ENCODE assay signal across 8 cellular contexts in the genomic region with DNA sequence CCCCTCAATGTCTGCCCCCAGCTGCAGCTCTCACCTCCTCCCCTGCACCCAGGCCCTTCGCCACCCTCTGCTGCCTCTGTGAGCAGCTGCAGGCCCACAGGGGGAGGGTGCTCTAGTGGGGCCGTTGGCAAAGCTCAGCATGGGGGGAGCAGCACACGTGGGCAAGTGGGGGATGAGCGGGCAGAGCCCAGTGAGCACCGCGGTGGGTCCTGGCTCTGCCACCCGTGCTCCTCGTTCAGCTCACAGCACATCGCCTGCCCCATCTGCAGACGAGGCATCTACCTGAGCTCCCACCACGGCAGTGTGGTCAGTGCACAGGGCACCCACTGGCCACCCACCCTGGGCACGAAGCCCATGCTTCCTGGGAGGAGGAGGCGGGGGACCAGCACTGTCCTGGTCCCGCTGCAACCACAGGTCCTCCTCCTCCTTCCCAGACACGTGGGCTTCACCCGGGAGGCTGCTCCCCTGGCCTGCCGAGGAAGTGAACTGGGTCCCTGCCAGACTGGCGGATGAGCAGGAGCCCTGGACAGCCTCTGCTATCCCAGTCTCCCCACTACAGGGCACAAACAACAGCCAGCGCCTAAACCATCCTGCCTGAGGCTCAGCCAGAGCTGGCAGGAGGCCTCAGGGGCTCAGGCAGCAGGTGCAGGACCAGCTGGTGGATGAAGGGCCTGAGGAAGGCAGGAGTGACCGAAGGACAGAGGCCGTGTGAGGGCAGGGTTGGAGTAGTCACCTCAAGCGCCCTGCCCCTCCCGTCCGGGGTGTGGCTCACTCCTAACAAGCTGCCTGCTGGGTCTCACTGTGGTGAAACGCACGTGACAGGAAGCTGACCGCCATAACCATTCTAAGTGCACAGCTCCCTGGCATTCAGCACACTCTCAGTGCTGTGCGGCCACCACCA.
DNase-seq lines count a peak whose midpoint lies in the region; ATAC-seq, FAIRE-seq and TF ChIP-seq lines count a peak whose summit lies in the region.

No MANE protein-coding gene starts in this region.

- no peak overlapping the region for H3K4me2 ChIP-seq in mesenchymal stem cell (ENCODE audit: low read length, poor library complexity, severe bottlenecking)

- no peak for TF ChIP-seq CTCF in activated CD8-positive, alpha-beta T cell treated with anti-CD3 and anti-CD28 coated beads for 36 hours (IDR thresholded peaks at IDR 0.05)

- no peak overlapping the region for H4K8ac ChIP-seq in mesenchymal stem cell (ENCODE audit: low read length)

- H3K9me3 Mint-ChIP-seq in activated CD8-positive, alpha-beta T cell treated with anti-CD3 and anti-CD28 coated beads for 36 hours = no peaks in the 10 kb centered on the region

- H3K18ac ChIP-seq in mesenchymal stem cell (ENCODE audit: low read depth in 1 of 2, low read length in 2 of 2) = no peak overlapping the region

- POLR2A ChIA-PET in activated CD8-positive, alpha-beta T cell treated with anti-CD3 and anti-CD28 coated beads for 36 hours (lab: Charles Lee) = interaction anchor here (2.0 kb wide), 1 partner anchor 10 kb away, joined by 5 read pairs; no protein-coding TSS in a partner anchor

- CTCF ChIA-PET in activated CD8-positive, alpha-beta T cell treated with anti-CD3 and anti-CD28 coated beads for 36 hours (lab: Charles Lee) = no interaction called here

- H2AK5ac ChIP-seq in mesenchymal stem cell (ENCODE audit: low read length, severe bottlenecking) = no peak overlapping the region

- no peaks in the 10 kb centered on the region for H3K27me3 ChIP-seq in mesenchymal stem cell (ENCODE audit: control insufficient read depth in 1 of 2, insufficient read depth in 1 of 2, low read length in 2 of 2)

- peak; percentile 51 for DNase-seq in DMS79 treated with DMSO at 0.1 percent for 48 hours (lab: John Stamatoyannopoulos, UW)
- DNase-seq in NCI-H1092 (lab: John Stamatoyannopoulos, UW) = peak; percentile 62
- peak; percentile 38 for DNase-seq in activated CD8-positive, alpha-beta T cell treated with anti-CD3 and anti-CD28 coated beads for 36 hours
- no peak for DNase-seq in mesenchymal stem cell
- DNase-seq in NCI-H1930 (lab: John Stamatoyannopoulos, UW) = no peak
- no peak for DNase-seq in frontal cortex (ENCODE audit: low spot score in 2 of 2)

- peak overlapping the region in 1 of 2 experiments; percentile 36 for H3K23ac ChIP-seq in mesenchymal stem cell (ENCODE audit: low read length in 2 of 2)

- H3K27ac ChIP-seq in mesenchymal stem cell (ENCODE audit: low read length, poor library complexity, severe bottlenecking) = no peak overlapping the region

- H2BK5ac ChIP-seq in mesenchymal stem cell (ENCODE audit: low read depth, low read length, poor library complexity, severe bottlenecking) = no peak overlapping the region

- no peak overlapping the region for H2BK12ac ChIP-seq in mesenchymal stem cell (ENCODE audit: low read length in 2 of 2)

- no peak overlapping the region for H3K4ac ChIP-seq in mesenchymal stem cell (ENCODE audit: low read depth in 1 of 2, low read length in 2 of 2)

- H2BK15ac ChIP-seq in mesenchymal stem cell (ENCODE audit: low read depth, poor library complexity, severe bottlenecking) = no peak overlapping the region

- no peak for FAIRE-seq in frontal cortex (lab: Jason Lieb, UNC)

- peak overlapping the region; percentile 7 for H4K91ac ChIP-seq in mesenchymal stem cell (ENCODE audit: low read length)

- intact Hi-C loops in activated CD8-positive, alpha-beta T cell treated with anti-CD3 and anti-CD28 coated beads for 36 hours (cut with micrococcal nuclease) = no loop called here

- no peak overlapping the region for H3K4me3 ChIP-seq in mesenchymal stem cell (ENCODE audit: insufficient read depth in 1 of 2, low read depth in 1 of 2, low read length in 2 of 2)

- H3K36me3 Mint-ChIP-seq in activated CD8-positive, alpha-beta T cell treated with anti-CD3 and anti-CD28 coated beads for 36 hours (ENCODE audit: low read depth) = no peaks in the 10 kb centered on the region

- H3K27me3 Mint-ChIP-seq in activated CD8-positive, alpha-beta T cell treated with anti-CD3 and anti-CD28 coated beads for 36 hours = no peaks in the 10 kb centered on the region

- peaks cover 9% of the 10 kb centered on the region for H3K4me1 ChIP-seq in mesenchymal stem cell (ENCODE audit: control insufficient read depth, insufficient read depth, low read depth, low read length)

- H3K79me1 ChIP-seq in mesenchymal stem cell (replicated peaks; ENCODE audit: low read length, poor library complexity, severe bottlenecking) = peaks cover 9% of the 10 kb centered on the region

- H2BK120ac ChIP-seq in mesenchymal stem cell (ENCODE audit: low read depth, low read length) = no peak overlapping the region

- H3K4me3 Mint-ChIP-seq in activated CD8-positive, alpha-beta T cell treated with anti-CD3 and anti-CD28 coated beads for 36 hours = no peak overlapping the region

- peaks cover 5% of the 10 kb centered on the region for H3K4me1 Mint-ChIP-seq in activated CD8-positive, alpha-beta T cell treated with anti-CD3 and anti-CD28 coated beads for 36 hours (ENCODE audit: low read depth)

- no peak overlapping the region for H3K9ac ChIP-seq in mesenchymal stem cell (ENCODE audit: low read length)

- ATAC-seq in activated CD8-positive, alpha-beta T cell treated with anti-CD3 and anti-CD28 coated beads for 36 hours = peak; percentile 58
- ATAC-seq in GM19397 (IDR thresholded peaks at IDR 0.05; ENCODE audit: unreplicated experiment) (no peak), GM21423 (IDR thresholded peaks at IDR 0.05; ENCODE audit: unreplicated experiment) (no peak)

- no peak overlapping the region for H3K14ac ChIP-seq in mesenchymal stem cell (ENCODE audit: low read length in 2 of 2)

- WGBS in mesenchymal stem cell = 89% methylated on average over 28 of the region's 28 CpGs

- no peak overlapping the region for H3K27ac Mint-ChIP-seq in activated CD8-positive, alpha-beta T cell treated with anti-CD3 and anti-CD28 coated beads for 36 hours

- H3K36me3 ChIP-seq in mesenchymal stem cell (ENCODE audit: control insufficient read depth in 1 of 2, insufficient read depth in 2 of 2, low read depth in 1 of 2, low read length in 2 of 2) = peaks cover 4 to 71% of the 10 kb centered on the region in 2 experiments

- no peaks in the 10 kb centered on the region for H3K9me3 ChIP-seq in mesenchymal stem cell (ENCODE audit: control insufficient read depth, low read length)

- no peak overlapping the region for H2AFZ ChIP-seq in mesenchymal stem cell (ENCODE audit: low read depth, low read length)

Comparison
In these comparisons a context has a peak if more than half of its experiments do, and no peak if none do; other contexts are left out.
1. DNase-seq: peak in DMS79 treated with DMSO at 0.1 percent for 48 hours (single experiment), NCI-H1092 (single experiment) and activated CD8-positive, alpha-beta T cell treated with anti-CD3 and anti-CD28 coated beads for 36 hours (single experiment); none in mesenchymal stem cell (single experiment), NCI-H1930 (0 of 2) and frontal cortex (0 of 2).